9 cellular contexts compared by ENCODE assay signal in the genomic region with DNA sequence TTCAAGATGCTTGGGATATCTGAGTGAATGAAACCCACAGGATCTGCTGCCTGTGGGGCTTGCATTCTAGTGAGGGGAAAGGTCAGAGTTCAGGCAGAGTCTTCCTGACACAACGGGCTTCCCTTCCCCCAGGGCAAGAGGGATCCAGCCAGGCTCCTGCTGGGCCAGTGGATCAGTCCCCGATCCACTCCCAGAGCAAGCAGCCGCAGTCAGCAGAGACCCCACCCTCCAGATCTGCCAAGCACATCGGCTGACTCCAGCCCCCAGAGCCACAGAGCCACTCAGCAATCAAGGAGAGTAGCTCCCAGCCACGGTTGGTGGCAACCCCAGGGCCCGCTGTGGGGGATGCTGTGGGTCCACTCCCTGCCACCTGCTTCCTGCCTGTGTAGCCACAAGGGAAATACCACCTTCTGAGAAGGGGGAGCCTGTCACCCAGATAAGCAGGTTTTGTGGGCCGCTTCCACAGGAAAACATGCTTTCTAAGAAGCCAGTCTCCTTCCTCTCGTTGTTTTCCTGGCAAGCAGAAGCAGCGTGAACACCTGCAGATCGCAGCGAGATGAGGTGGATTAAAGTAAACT. TPM values are rescaled to one million over a fixed set of nuclear protein-coding genes. Genes with fewer than 3 reads are reported as not detected.
DNase-seq lines count a peak whose midpoint lies in the region; ATAC-seq and TF ChIP-seq lines count a peak whose summit lies in the region.
"Had no signal": no experiment of that assay in that cellular context is flagged by ENCODE, and none has a peak within 500 bp of the region (broad histone marks: within the 10 kb centered on the region; RNA-seq: fewer than 3 reads in every experiment).

No MANE protein-coding gene starts in this region.

- no peaks in the 10 kb centered on the region for H3K9me3 Mint-ChIP-seq in stimulated activated memory B cell treated with anti-CD40 and anti-IgM and Interleukin-4, amounts not matched to agents 10 μg/mL and 1 μg/mL and 100 μg/mL, for 72 hours
- no peaks in the 10 kb centered on the region for H3K9me3 Mint-ChIP-seq in osteocyte (ENCODE audit: unreplicated experiment)

- peak overlapping the region; percentile 48 for H3K27ac Mint-ChIP-seq in stimulated activated memory B cell treated with anti-CD40 and anti-IgM and Interleukin-4, amounts not matched to agents 10 μg/mL and 1 μg/mL and 100 μg/mL, for 72 hours
- no peak overlapping the region for H3K27ac Mint-ChIP-seq in osteocyte (ENCODE audit: unreplicated experiment)

- POLR2A ChIA-PET in HEK293 (lab: Yijun Ruan, JAX) = no interaction called here

- peak in 2 of 3 experiments; percentile 81 to 92 for DNase-seq in NCI-H1417 (lab: John Stamatoyannopoulos, UW)
- DNase-seq in activated effector memory CD4-positive, alpha-beta T cell treated with anti-CD3 and anti-CD28 coated beads, Interleukin-2, amount 50 U/mL, for 16 hours = peak; percentile 80
- DNase-seq in cortex of kidney (lab: John Stamatoyannopoulos, UW) = no peak
- no peak for DNase-seq in coronary artery (ENCODE audit: low spot score)
- DNase-seq in osteocyte (ENCODE audit: extremely low spot score, unreplicated experiment) = no peak

- H3K4me3 ChIP-seq in HEK293 (ENCODE audit: low read depth, low read length) (no peak overlapping the region), coronary artery (no peak overlapping the region)

- H3K36me3 Mint-ChIP-seq in stimulated activated memory B cell treated with anti-CD40 and anti-IgM and Interleukin-4, amounts not matched to agents 10 μg/mL and 1 μg/mL and 100 μg/mL, for 72 hours = no peaks in the 10 kb centered on the region
- no peaks in the 10 kb centered on the region for H3K36me3 Mint-ChIP-seq in osteocyte (ENCODE audit: unreplicated experiment)

- peaks cover 8% of the 10 kb centered on the region for H3K27me3 Mint-ChIP-seq in stimulated activated memory B cell treated with anti-CD40 and anti-IgM and Interleukin-4, amounts not matched to agents 10 μg/mL and 1 μg/mL and 100 μg/mL, for 72 hours
- peaks cover 49% of the 10 kb centered on the region for H3K27me3 Mint-ChIP-seq in osteocyte (ENCODE audit: unreplicated experiment)

- H3K36me3 ChIP-seq in HEK293 (ENCODE audit: control insufficient read depth in 2 of 2, insufficient read depth in 1 of 2, low read length in 2 of 2) = no peaks in the 10 kb centered on the region

- H3K4me1 Mint-ChIP-seq in stimulated activated memory B cell treated with anti-CD40 and anti-IgM and Interleukin-4, amounts not matched to agents 10 μg/mL and 1 μg/mL and 100 μg/mL, for 72 hours = peaks cover 44% of the 10 kb centered on the region
- peaks cover 8% of the 10 kb centered on the region for H3K4me1 Mint-ChIP-seq in osteocyte (ENCODE audit: unreplicated experiment)

- H3K4me3 Mint-ChIP-seq in stimulated activated memory B cell treated with anti-CD40 and anti-IgM and Interleukin-4, amounts not matched to agents 10 μg/mL and 1 μg/mL and 100 μg/mL, for 72 hours = peak overlapping the region; percentile 12
- no peak overlapping the region for H3K4me3 Mint-ChIP-seq in osteocyte (ENCODE audit: unreplicated experiment)

- H3K27ac ChIP-seq in HEK293 (ENCODE audit: extremely low read depth, low read depth, low read length) (no peak overlapping the region), coronary artery (no peak overlapping the region)

- CTCF ChIA-PET in HEK293 (lab: Yijun Ruan, JAX) = no interaction called here

- no peak for TF ChIP-seq CTCF in HEK293 (tag by site-specific recombination; IDR thresholded peaks at IDR 0.05)
- TF ChIP-seq CTCF in coronary artery (IDR thresholded peaks at IDR 0.05) = no peak
- no peak for TF ChIP-seq CTCF in osteocyte (IDR thresholded peaks at IDR 0.05)

- ATAC-seq in GM18502 (IDR thresholded peaks at IDR 0.05; ENCODE audit: poor library complexity, unreplicated experiment) = peak; percentile 52
- peak; percentile 81 for ATAC-seq in stimulated activated memory B cell treated with anti-CD40 and anti-IgM and Interleukin-4, amounts not matched to agents 10 μg/mL and 1 μg/mL and 100 μg/mL, for 72 hours

- H3K4me1 ChIP-seq in HEK293 (ENCODE audit: control insufficient read depth, insufficient read depth, low read length) = peaks cover 3% of the 10 kb centered on the region

- no peaks in the 10 kb centered on the region for H3K9me3 ChIP-seq in HEK293 (ENCODE audit: control insufficient read depth, insufficient read depth, low read depth, low read length)

TF ChIP-seq in HEK293, 187 proteins besides CTCF, POLR2A, EP300 and RAD21:
- TF ChIP-seq, protein P1, sequence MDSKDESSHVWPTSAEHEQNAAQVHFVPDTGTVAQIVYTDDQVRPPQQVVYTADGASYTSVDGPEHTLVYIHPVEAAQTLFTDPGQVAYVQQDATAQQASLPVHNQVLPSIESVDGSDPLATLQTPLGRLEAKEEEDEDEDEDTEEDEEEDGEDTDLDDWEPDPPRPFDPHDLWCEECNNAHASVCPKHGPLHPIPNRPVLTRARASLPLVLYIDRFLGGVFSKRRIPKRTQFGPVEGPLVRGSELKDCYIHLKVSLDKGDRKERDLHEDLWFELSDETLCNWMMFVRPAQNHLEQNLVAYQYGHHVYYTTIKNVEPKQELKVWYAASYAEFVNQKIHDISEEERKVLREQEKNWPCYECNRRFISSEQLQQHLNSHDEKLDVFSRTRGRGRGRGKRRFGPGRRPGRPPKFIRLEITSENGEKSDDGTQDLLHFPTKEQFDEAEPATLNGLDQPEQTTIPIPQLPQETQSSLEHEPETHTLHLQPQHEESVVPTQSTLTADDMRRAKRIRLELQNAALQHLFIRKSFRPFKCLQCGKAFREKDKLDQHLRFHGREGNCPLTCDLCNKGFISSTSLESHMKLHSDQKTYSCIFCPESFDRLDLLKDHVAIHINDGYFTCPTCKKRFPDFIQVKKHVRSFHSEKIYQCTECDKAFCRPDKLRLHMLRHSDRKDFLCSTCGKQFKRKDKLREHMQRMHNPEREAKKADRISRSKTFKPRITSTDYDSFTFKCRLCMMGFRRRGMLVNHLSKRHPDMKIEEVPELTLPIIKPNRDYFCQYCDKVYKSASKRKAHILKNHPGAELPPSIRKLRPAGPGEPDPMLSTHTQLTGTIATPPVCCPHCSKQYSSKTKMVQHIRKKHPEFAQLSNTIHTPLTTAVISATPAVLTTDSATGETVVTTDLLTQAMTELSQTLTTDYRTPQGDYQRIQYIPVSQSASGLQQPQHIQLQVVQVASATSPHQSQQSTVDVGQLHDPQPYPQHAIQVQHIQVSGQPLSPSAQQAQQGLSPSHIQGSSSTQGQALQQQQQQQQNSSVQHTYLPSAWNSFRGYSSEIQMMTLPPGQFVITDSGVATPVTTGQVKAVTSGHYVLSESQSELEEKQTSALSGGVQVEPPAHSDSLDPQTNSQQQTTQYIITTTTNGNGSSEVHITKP (tag by site-specific recombination; IDR thresholded peaks at IDR 0.05) = peak; percentile 61; the same call in 1 of the 2 replicates
- TF ChIP-seq ZNF157 (tag by site-specific recombination; IDR thresholded peaks at IDR 0.05) (no peak), ZNF394 (tag by site-specific recombination; IDR thresholded peaks at IDR 0.05; ENCODE audit: borderline replicate concordance) (no peak), ZNF747 (tag by site-specific recombination; IDR thresholded peaks at IDR 0.05) (no peak), GLI4 (tag by site-specific recombination; IDR thresholded peaks at IDR 0.05) (no peak)

RNA-seq across cellular contexts. Expression of a gene that starts 44.9 kb away (rescaled TPM):
- not detected in 2 replicates for total RNA-seq in osteocyte
- total RNA-seq: right cardiac atrium had no signal

Comparison
In these comparisons a context has a peak if more than half of its experiments do, and no peak if none do; other contexts are left out.
1. DNase-seq: peak in NCI-H1417 (2 of 3) and activated effector memory CD4-positive, alpha-beta T cell treated with anti-CD3 and anti-CD28 coated beads, Interleukin-2, amount 50 U/mL, for 16 hours (single experiment); none in cortex of kidney (single experiment), coronary artery (single experiment) and osteocyte (single experiment).